ENCODE assay signal across 23 cellular contexts in the genomic region with DNA sequence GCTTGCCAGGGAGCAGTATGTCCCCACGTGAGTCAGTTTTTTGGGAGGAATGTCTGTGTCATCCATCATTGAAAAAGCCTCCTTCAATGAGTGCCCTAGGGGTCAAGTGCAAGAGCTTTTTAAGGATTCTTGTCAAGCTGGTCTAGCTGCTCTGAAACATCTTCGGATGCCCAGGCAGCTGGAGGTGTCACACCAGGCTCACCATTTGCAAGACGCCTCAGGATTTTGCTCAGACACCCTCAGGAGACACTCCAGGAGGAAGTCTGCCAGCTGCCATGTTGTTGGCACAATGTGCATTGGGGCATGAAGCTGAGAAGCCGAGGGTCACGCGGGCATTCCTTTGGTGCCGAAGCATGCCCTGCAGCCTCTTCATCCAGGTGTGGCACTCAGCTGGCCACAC.
"Had no signal": no experiment of that assay in that cellular context is flagged by ENCODE, and none has a peak within 500 bp of the region (broad histone marks: within the 10 kb centered on the region; RNA-seq: fewer than 3 reads in every experiment).

No MANE protein-coding gene starts in this region.

- H3K27ac ChIP-seq: coronary artery, lower lobe of right lung, neutrophil, pancreas, right atrium auricular region, thoracic aorta, transverse colon, vagina had no signal

- H3K4me1 ChIP-seq: lower lobe of right lung, pancreas, right atrium auricular region, transverse colon had no signal

- H3K4me3 ChIP-seq: coronary artery, lower lobe of right lung, mucosa of descending colon, pancreas, right atrium auricular region, thoracic aorta, transverse colon, vagina had no signal

- H3K36me3 ChIP-seq: lower lobe of right lung, neutrophil, pancreas, right atrium auricular region, thoracic aorta, transverse colon, vagina had no signal

- H3K9me3 ChIP-seq: lower lobe of right lung, mucosa of descending colon, neutrophil, pancreas, right atrium auricular region, transverse colon, vagina had no signal

- FAIRE-seq: endothelial cell of umbilical vein, frontal cortex, pancreas had no signal

- DNase-seq: dermis blood vessel endothelial cell; effector memory CD4-positive, alpha-beta T cell; erythroblast; hypothalamus; immature natural killer cell; islet precursor cell; kidney glomerular epithelial cell; left ventricle myocardium superior; lower lobe of right lung; mucosa of descending colon; naive B cell; pancreas; stimulated activated CD4-positive, alpha-beta T cell treated with anti-CD3 and anti-CD28 coated beads, Interleukin-2, amount 100 ng/mL, for 24 hours; stimulated activated CD4-positive, alpha-beta T cell treated with anti-CD3 and anti-CD28 coated beads, Interleukin-4, amount 100 ng/mL, for 24 hours; stimulated activated naive CD4-positive, alpha-beta T cell treated with Interleukin-2 at 50 U/mL for 16 hours; transverse colon had no signal

- H3K27me3 ChIP-seq: neutrophil, pancreas, right atrium auricular region, transverse colon, vagina had no signal
